ENCODE assay signal across 11 cellular contexts in the genomic region with DNA sequence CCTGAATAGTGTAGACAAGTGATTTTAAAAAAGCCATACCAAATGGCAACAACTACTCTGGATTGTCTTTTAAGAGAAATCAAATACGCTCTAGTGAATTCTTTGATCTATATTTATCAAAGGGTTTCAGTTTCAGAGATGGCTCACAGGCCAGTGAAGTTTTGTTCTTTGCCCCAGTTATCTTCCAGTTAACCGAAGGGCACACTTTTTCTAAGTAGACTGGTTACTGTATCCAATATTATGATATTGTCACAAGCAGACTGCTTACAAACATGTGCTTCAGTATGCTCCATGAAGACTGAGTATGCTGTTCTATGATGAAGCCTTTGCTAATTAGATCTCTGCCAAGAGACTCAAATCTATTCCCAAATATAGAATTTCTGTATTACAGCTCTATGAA.
DNase-seq lines count a peak whose midpoint lies in the region; ATAC-seq lines count a peak whose summit lies in the region.
"Had no signal": no experiment of that assay in that cellular context is flagged by ENCODE, and none has a peak within 500 bp of the region (broad histone marks: within the 10 kb centered on the region; RNA-seq: fewer than 3 reads in every experiment).

No MANE protein-coding gene starts in this region.

- ATAC-seq in activated CD4-positive, CD25-positive, alpha-beta regulatory T cell treated with anti-CD3 and anti-CD28 coated beads, Interleukin-2, amount 50 U/mL, for 24 hours, result peak; percentile 49 to 69
- peak; percentile 66 for ATAC-seq in GM21717 (IDR thresholded peaks at IDR 0.05; ENCODE audit: unreplicated experiment)
- peak; percentile 50 for ATAC-seq in HG03565 (IDR thresholded peaks at IDR 0.05; ENCODE audit: unreplicated experiment)
- ATAC-seq in naive B cell (ENCODE audit: low read depth in 2 of 2), result peak; percentile 27 to 38
- ATAC-seq in esophagus mucosa, result no peak

- no peaks in the 10 kb centered on the region for H3K27me3 Mint-ChIP-seq in naive B cell
- H3K27me3 Mint-ChIP-seq: type B pancreatic cell had no signal

- peak overlapping the region in 5 of 6 donors; percentile 7 to 93 (median 78) for H3K27ac Mint-ChIP-seq in naive B cell

- H3K36me3 Mint-ChIP-seq in naive B cell, result peaks cover 0 to 43% of the 10 kb centered on the region in 2 donors

- H3K4me1 Mint-ChIP-seq in naive B cell, result peaks cover 0 to 21% (median 9%) of the 10 kb centered on the region in 3 donors

- H3K4me3 Mint-ChIP-seq in naive B cell, result peak overlapping the region in 5 of 8 donors; percentile 2 to 54 (median 25)
- H3K4me3 Mint-ChIP-seq: type B pancreatic cell had no signal

- H3K9me3 Mint-ChIP-seq in naive B cell, result peaks cover 0 to 17% (median 8%) of the 10 kb centered on the region in 7 donors

- DNase-seq in activated CD4-positive, CD25-positive, alpha-beta regulatory T cell treated with anti-CD3 and anti-CD28 coated beads, Interleukin-2, amount 50 U/mL, for 72 hours, result no peak
- DNase-seq in naive B cell (no peak), DMS114 treated with DMSO at 0.1 percent for 48 hours (lab: John Stamatoyannopoulos, UW; ENCODE audit: unreplicated experiment) (no peak), AG08395 (ENCODE audit: low spot score) (no peak)
- DNase-seq: DND-41, NCI-H2029 had no signal
